In the genomic region with DNA sequence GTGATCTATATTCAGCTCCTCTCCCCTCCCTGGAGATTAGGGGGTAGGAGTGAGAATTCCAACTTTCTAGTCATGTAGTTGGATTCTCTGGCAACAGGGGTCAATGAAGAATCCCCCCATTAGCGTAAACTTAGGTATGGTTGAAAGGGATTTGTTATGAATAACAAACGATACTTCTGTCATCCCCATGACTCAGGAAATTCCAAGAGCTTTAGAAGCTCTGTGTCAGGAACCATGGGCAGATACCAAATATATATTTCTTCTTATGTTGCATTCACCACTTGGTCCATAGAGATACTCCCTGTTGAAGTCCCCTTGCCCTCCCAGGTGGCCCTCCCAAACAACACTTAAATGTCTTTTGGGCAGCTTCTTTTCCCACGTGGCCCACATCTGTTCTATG, we compare ENCODE assay signal across 2 cellular contexts.
TF ChIP-seq lines count a peak whose summit lies in the region.

No MANE protein-coding gene starts in this region.

TF ChIP-seq in IMR-90, 13 proteins besides CTCF, POLR2A, EP300 and RAD21:
- TF ChIP-seq SMC3 (IDR thresholded peaks at IDR 0.05; ENCODE audit: low read depth, low read length): no peak
- 0 out of 2 replicates have a peak, but pooled peaks have one; percentile 3 for TF ChIP-seq FOS (IDR thresholded peaks at IDR 0.05; ENCODE audit: low read depth, low read length)

TF ChIP-seq in H1, 55 proteins besides CTCF, POLR2A, EP300 and RAD21:
- TF ChIP-seq, protein P1, sequence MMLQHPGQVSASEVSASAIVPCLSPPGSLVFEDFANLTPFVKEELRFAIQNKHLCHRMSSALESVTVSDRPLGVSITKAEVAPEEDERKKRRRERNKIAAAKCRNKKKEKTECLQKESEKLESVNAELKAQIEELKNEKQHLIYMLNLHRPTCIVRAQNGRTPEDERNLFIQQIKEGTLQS (IDR thresholded peaks at IDR 0.05; ENCODE audit: insufficient read depth, low read depth, low read length): no peak
- TF ChIP-seq EZH2 (IDR thresholded peaks at IDR 0.05; ENCODE audit: low read depth, low read length, severe bottlenecking) (no peak), NRF1 (IDR thresholded peaks at IDR 0.05; ENCODE audit: low read depth, low read length) (no peak), KDM1A (IDR thresholded peaks at IDR 0.05; ENCODE audit: borderline replicate concordance, low read length) (no peak), SRF (IDR thresholded peaks at IDR 0.05; ENCODE audit: low read depth, low read length) (no peak), RXRA (IDR thresholded peaks at IDR 0.05; ENCODE audit: insufficient read depth, low read depth, low read length) (no peak), FOSL1 (IDR thresholded peaks at IDR 0.05; ENCODE audit: insufficient read depth, low read depth, low read length) (no peak)
- TF ChIP-seq, protein P2, sequence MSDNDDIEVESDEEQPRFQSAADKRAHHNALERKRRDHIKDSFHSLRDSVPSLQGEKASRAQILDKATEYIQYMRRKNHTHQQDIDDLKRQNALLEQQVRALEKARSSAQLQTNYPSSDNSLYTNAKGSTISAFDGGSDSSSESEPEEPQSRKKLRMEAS (IDR thresholded peaks at IDR 0.05): no peak
